Comparison of ENCODE assay signal across 24 cellular contexts in genomic region chr17:13209091-13209490, GRCh38.
"Had no signal": no experiment of that assay in that cellular context is flagged by ENCODE, and none has a peak within 500 bp of the region (broad histone marks: within the 10 kb centered on the region; RNA-seq: fewer than 3 reads in every experiment).

No MANE protein-coding gene starts in this region.

- H3K27ac ChIP-seq: gastrocnemius medialis, neural progenitor cell, spleen, tibial artery had no signal

- DNase-seq: activated CD8-positive, alpha-beta memory T cell treated with anti-CD3 and anti-CD28 coated beads, Interleukin-2, amount 50 U/mL, for 4 hours; activated naive CD4-positive, alpha-beta T cell; activated naive CD8-positive, alpha-beta T cell treated with anti-CD3 and anti-CD28 coated beads for 36 hours; activated T-cell treated with anti-CD3 and anti-CD28 coated beads, Interleukin-2, amount 50 U/mL, for 4 hours; gastrocnemius medialis; head of caudate nucleus; hypothalamus; left ventricle myocardium superior; mammary epithelial cell; naive thymus-derived CD8-positive, alpha-beta T cell; retina; spleen; stimulated activated CD4-positive, alpha-beta T cell treated with anti-CD3 and anti-CD28 coated beads, Interleukin-4, amount 100 ng/mL, for 1 hour; stimulated activated naive CD4-positive, alpha-beta T cell treated with Interleukin-2 at 50 U/mL for 16 hours; substantia nigra; T1000; tibial artery had no signal

- H3K4me2 ChIP-seq: neural progenitor cell had no signal

- H3K9me3 ChIP-seq: gastrocnemius medialis, tibial artery had no signal

- H3K4me3 ChIP-seq: gastrocnemius medialis, neural progenitor cell, spleen, tibial artery had no signal

- H3K4me3 Mint-ChIP-seq: activated naive CD8-positive, alpha-beta T cell treated with anti-CD3 and anti-CD28 coated beads for 36 hours; activated T-cell treated with anti-CD3 and anti-CD28 coated beads, Interleukin-2, amount 50 U/mL, for 4 hours; mesothelial cell of epicardium; naive thymus-derived CD8-positive, alpha-beta T cell; neural progenitor cell; T-helper 1 cell treated with Interleukin-12 subunit alpha and Interleukin-12 subunit beta and Interleukin-4 antibody, amounts not matched to agents 30 μg/mL and 1 μg/mL, for 36 hours; WTC11 had no signal

- H2AFZ ChIP-seq: neural progenitor cell had no signal

- FAIRE-seq: islet of Langerhans had no signal

- H3K9me3 Mint-ChIP-seq: activated T-cell treated with anti-CD3 and anti-CD28 coated beads, Interleukin-2, amount 50 U/mL, for 4 hours; activated T-helper 2 cell treated with anti-CD3 and anti-CD28 coated beads, Interferon-gamma antibody, Interleukin-2, Interleukin-4, amounts not matched to agents 10 μg/mL and 5 μg/mL and 100 μg/mL, durations not matched to agents 14 hours and 24 hours and 36 hours; T-helper 1 cell treated with Interleukin-12 subunit alpha and Interleukin-12 subunit beta and Interleukin-4 antibody, amounts not matched to agents 30 μg/mL and 1 μg/mL, for 36 hours had no signal

- H3K36me3 ChIP-seq: gastrocnemius medialis, neural progenitor cell, spleen, tibial artery had no signal

- H3K36me3 Mint-ChIP-seq: activated naive CD8-positive, alpha-beta T cell treated with anti-CD3 and anti-CD28 coated beads for 36 hours; mesothelial cell of epicardium; naive thymus-derived CD8-positive, alpha-beta T cell had no signal

- ATAC-seq: activated T-cell treated with anti-CD3 and anti-CD28 coated beads, Interleukin-2, amount 50 U/mL, for 4 hours; gastrocnemius medialis; left ventricle myocardium superior; naive thymus-derived CD8-positive, alpha-beta T cell; WTC11 had no signal

- H3K27me3 ChIP-seq: gastrocnemius medialis, neural progenitor cell, spleen, tibial artery had no signal

- H3K4me1 ChIP-seq: gastrocnemius medialis, neural progenitor cell, spleen, tibial artery had no signal

- H3K4me1 Mint-ChIP-seq: activated naive CD8-positive, alpha-beta T cell treated with anti-CD3 and anti-CD28 coated beads for 36 hours; naive thymus-derived CD8-positive, alpha-beta T cell; neural progenitor cell; WTC11 had no signal

- H3K9ac ChIP-seq: neural progenitor cell had no signal

- H3K27ac Mint-ChIP-seq: activated naive CD8-positive, alpha-beta T cell treated with anti-CD3 and anti-CD28 coated beads for 36 hours; activated T-helper 2 cell treated with anti-CD3 and anti-CD28 coated beads, Interferon-gamma antibody, Interleukin-2, Interleukin-4, amounts not matched to agents 10 μg/mL and 5 μg/mL and 100 μg/mL, durations not matched to agents 14 hours and 24 hours and 36 hours; mesothelial cell of epicardium; naive thymus-derived CD8-positive, alpha-beta T cell; neural progenitor cell; T-helper 1 cell treated with Interleukin-12 subunit alpha and Interleukin-12 subunit beta and Interleukin-4 antibody, amounts not matched to agents 30 μg/mL and 1 μg/mL, for 36 hours; WTC11 had no signal

- H3K27me3 Mint-ChIP-seq: progenitor cell of endocrine pancreas had no signal
